Comparison of ENCODE assay signal across 8 cellular contexts in the genomic region with DNA sequence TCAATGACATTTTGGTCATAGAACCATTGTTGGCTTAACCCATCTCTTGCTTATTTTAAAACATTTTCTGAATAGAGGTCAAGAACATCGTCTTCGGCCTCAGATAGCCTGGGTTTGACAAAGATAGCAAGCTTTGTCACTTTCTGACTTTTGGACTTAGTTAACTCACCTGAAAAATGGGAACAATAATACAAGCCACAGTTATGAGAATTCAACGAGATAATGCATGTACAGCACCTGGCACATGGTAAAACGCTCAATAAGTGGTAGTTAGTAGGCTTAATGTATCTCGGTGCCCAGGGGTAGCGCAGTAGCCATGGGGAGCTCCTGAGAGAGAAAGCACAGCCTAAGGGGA. TPM values are rescaled to one million over a fixed set of nuclear protein-coding genes. Genes with fewer than 3 reads are reported as not detected.
DNase-seq lines count a peak whose midpoint lies in the region; FAIRE-seq and TF ChIP-seq lines count a peak whose summit lies in the region.

No MANE protein-coding gene starts in this region.

- H3K27me3 ChIP-seq in Caco-2 (replicated peaks; ENCODE audit: control insufficient read depth, insufficient read depth, low read length) (no peaks in the 10 kb centered on the region), HUES64 (ENCODE audit: insufficient read depth, low read length) (no peaks in the 10 kb centered on the region), colonic mucosa (no peaks in the 10 kb centered on the region), neural cell (ENCODE audit: insufficient read depth, low read depth, low read length) (no peaks in the 10 kb centered on the region)

- H3K9ac ChIP-seq in HUES64 (ENCODE audit: low read depth, low read length) = peak overlapping the region; percentile 95
- H3K9ac ChIP-seq in colonic mucosa (ENCODE audit: low read depth in 2 of 2, low read length in 2 of 2) = peak overlapping the region; percentile 46 to 54
- H3K9ac ChIP-seq in neural cell (ENCODE audit: low read length) = peak overlapping the region; percentile 80

- no peak for TF ChIP-seq RAD21 in neural cell (conservative IDR thresholded peaks at IDR 0.05)

- TF ChIP-seq CTCF in Caco-2 (IDR thresholded peaks at IDR 0.05; ENCODE audit: insufficient read depth in 1 of 2, low read depth in 1 of 2, low read length in 1 of 2, severe bottlenecking in 1 of 2, unreplicated experiment in 1 of 2) (no peak), colonic mucosa (IDR thresholded peaks at IDR 0.05) (no peak), neural cell (IDR thresholded peaks at IDR 0.05; ENCODE audit: poor library complexity, severe bottlenecking) (no peak)

- no peaks in the 10 kb centered on the region for H3K27me3 Mint-ChIP-seq in Caco-2 (ENCODE audit: insufficient read depth, unreplicated experiment)

- no peaks in the 10 kb centered on the region for H4K20me1 ChIP-seq in neural cell (ENCODE audit: insufficient read depth)

- peak overlapping the region; percentile 77 for H2AFZ ChIP-seq in neural cell (ENCODE audit: low read depth, low read length)

- peaks cover 31% of the 10 kb centered on the region for H3K36me3 Mint-ChIP-seq in Caco-2 (ENCODE audit: insufficient read depth, unreplicated experiment)

- H3K79me2 ChIP-seq in neural cell (replicated peaks; ENCODE audit: insufficient read depth, low read length) = peaks cover 30% of the 10 kb centered on the region

- CTCF ChIA-PET in Caco-2 (lab: Charles Lee) = no interaction called here

- peak overlapping the region; percentile 30 for H3K4me2 ChIP-seq in neural cell (ENCODE audit: low read length)

- no peak for FAIRE-seq in frontal cortex (lab: Jason Lieb, UNC)

- peaks cover 15% of the 10 kb centered on the region for H3K4me1 Mint-ChIP-seq in Caco-2 (ENCODE audit: low read depth, unreplicated experiment)

- H3K4me3 ChIP-seq in Caco-2 (ENCODE audit: low read depth, low read length) (peak overlapping the region; percentile 46), HUES64 (ENCODE audit: low read length) (peak overlapping the region; percentile 92), colonic mucosa (peak overlapping the region; percentile 99), neural cell (ENCODE audit: low read length) (peak overlapping the region; percentile 95)

- DNase-seq in Caco-2 (no peak), colonic mucosa (no peak), DMS153 (lab: John Stamatoyannopoulos, UW) (no peak), globus pallidus (ENCODE audit: low spot score) (no peak), frontal cortex (ENCODE audit: low spot score in 2 of 2) (no peak)
- DNase-seq in stimulated activated naive CD4-positive, alpha-beta T cell (lab: John Stamatoyannopoulos, UW) = no peak

- intact Hi-C loops in Caco-2 (cut with micrococcal nuclease; ENCODE audit: unreplicated experiment) = loop anchor here (10.0 kb wide), 1 partner anchor 71 kb away; no protein-coding TSS in a partner anchor
- intact Hi-C loops in colonic mucosa (cut with DNase I) = loop anchor here (10.0 kb wide), 1 partner anchor 181 kb away; no protein-coding TSS in a partner anchor

- TSS peak; percentile 92 for BruUV-seq in Caco-2 (replicated peaks; lab: Mats Ljungman, UMichigan)

- H3K36me3 ChIP-seq in Caco-2 (ENCODE audit: control insufficient read depth, insufficient read depth, low read length) (no peaks in the 10 kb centered on the region), HUES64 (ENCODE audit: insufficient read depth, low read length) (peaks cover 23% of the 10 kb centered on the region), colonic mucosa (no peaks in the 10 kb centered on the region), neural cell (ENCODE audit: insufficient read depth, low read length) (no peaks in the 10 kb centered on the region)

- no peaks in the 10 kb centered on the region for H3K9me2 ChIP-seq in neural cell (ENCODE audit: insufficient read depth, low read length)

- 39% methylated on average over 6 of the region's 6 CpGs for WGBS in HUES64

- TF ChIP-seq EP300 in neural cell (conservative IDR thresholded peaks at IDR 0.05; ENCODE audit: poor library complexity, severe bottlenecking) = no peak

- no peaks in the 10 kb centered on the region for H3K9me3 Mint-ChIP-seq in Caco-2 (ENCODE audit: unreplicated experiment)

- peak overlapping the region; percentile 85 for H3K4me3 Mint-ChIP-seq in Caco-2 (ENCODE audit: unreplicated experiment)

- H3K9me3 ChIP-seq in Caco-2 (no peaks in the 10 kb centered on the region), HUES64 (ENCODE audit: insufficient read depth, low read depth, low read length) (no peaks in the 10 kb centered on the region), colonic mucosa (no peaks in the 10 kb centered on the region), neural cell (ENCODE audit: low read length) (no peaks in the 10 kb centered on the region)

- no peaks in the 10 kb centered on the region for H3F3A ChIP-seq in neural cell (ENCODE audit: insufficient read depth, low read length, poor library complexity, severe bottlenecking)

- H3K4me1 ChIP-seq in Caco-2 (no peaks in the 10 kb centered on the region), HUES64 (ENCODE audit: insufficient read depth, low read length) (peaks cover 14% of the 10 kb centered on the region), colonic mucosa (peaks cover 10% of the 10 kb centered on the region)

- POLR2A ChIA-PET in Caco-2 (lab: Charles Lee) = no interaction called here

- H3K27ac Mint-ChIP-seq in Caco-2 (ENCODE audit: unreplicated experiment) = peak overlapping the region; percentile 79

- H3K27ac ChIP-seq in HUES64 (ENCODE audit: low read depth, low read length) (peak overlapping the region; percentile 98), colonic mucosa (no peak overlapping the region), neural cell (ENCODE audit: low read length) (peak overlapping the region; percentile 72)

TF ChIP-seq in neural cell, 6 proteins besides CTCF, POLR2A, EP300 and RAD21:
- TF ChIP-seq TAF1 (IDR thresholded peaks at IDR 0.05; ENCODE audit: low read depth) (no peak), POLR2AphosphoS5 (IDR thresholded peaks at IDR 0.05) (no peak), EZH2 (IDR thresholded peaks at IDR 0.05; ENCODE audit: borderline replicate concordance, insufficient read depth, low read length, poor library complexity, severe bottlenecking) (no peak)
TF ChIP-seq in neural cell: peak in this region for 0.

RNA-seq across cellular contexts. Expression of gene COPS7B, which starts 0.4 kb away (rescaled TPM):
- 32.8 and 35.9 TPM in 2 replicates for total RNA-seq in Caco-2 (2022)
- 44.1 TPM for polyA plus RNA-seq in HUES64 (2013, experiment 1 of 2)
- polyA plus RNA-seq in HUES64 (2013, experiment 2 of 2) = 48.9 TPM
- total RNA-seq in colonic mucosa = 10 to 100 TPM; 18.3 to 33.3 TPM
- polyA plus RNA-seq in neural cell = 21.9 and 23.8 TPM in 2 replicates
- 31.9 and 33.6 TPM in 2 replicates for polyA minus RNA-seq in neural cell
- 16.7 TPM for total RNA-seq in frontal cortex

RNA-seq across cellular contexts. Expression of gene PDE6D, which starts 4.7 kb away (rescaled TPM):
- 8.1 and 9.1 TPM in 2 replicates for total RNA-seq in Caco-2 (2022)
- polyA plus RNA-seq in HUES64 (2013, experiment 1 of 2) = 26.2 TPM
- 29.3 TPM for polyA plus RNA-seq in HUES64 (2013, experiment 2 of 2)
- 10 to 100 TPM; 20.0 to 21.4 TPM for total RNA-seq in colonic mucosa
- polyA plus RNA-seq in neural cell = 127 and 150 TPM in 2 replicates
- 55.0 and 56.8 TPM in 2 replicates for polyA minus RNA-seq in neural cell
- total RNA-seq in frontal cortex = 28.1 TPM

Comparison
In these comparisons a context has a peak if more than half of its experiments do, and no peak if none do; other contexts are left out.
1. H3K4me3 ChIP-seq: peak in every context shown above with its lines; median percentile 99 in colonic mucosa; 95 in neural cell; 92 in HUES64; 46 in Caco-2.